1 cellular context compared by ENCODE assay signal in the genomic region with DNA sequence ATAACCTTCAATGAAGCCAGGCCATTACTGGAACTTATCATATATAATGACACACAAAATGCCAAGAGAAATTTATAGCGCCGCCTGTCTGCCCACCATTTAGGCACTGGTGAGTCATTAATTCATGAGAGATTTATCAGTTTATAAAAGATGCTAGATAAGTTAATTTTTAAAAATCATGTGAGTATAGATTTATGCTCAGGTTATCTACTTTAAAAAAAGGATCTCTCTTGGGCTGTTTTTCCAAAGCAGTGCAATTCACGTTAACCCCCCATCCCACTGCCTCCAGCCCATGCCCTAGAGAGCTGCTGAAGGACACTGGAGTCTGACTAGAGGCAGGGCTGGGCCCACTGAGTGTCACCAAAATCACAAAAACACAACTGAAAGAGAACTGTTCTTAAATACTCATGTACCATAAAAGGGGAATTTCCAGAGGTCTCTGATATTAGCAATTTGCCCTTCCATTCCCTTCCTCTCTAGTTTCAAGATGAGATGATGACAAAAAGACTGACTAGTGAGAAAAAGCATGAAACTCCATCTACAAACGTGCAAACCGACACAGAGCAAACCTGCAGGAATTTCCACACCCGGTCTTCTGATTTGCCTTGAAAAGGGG.
TF ChIP-seq lines count a peak whose summit lies in the region.

No MANE protein-coding gene starts in this region.

TF ChIP-seq in SK-N-SH treated with all-trans-retinoic acid at 6 μM for 48 hours, 23 proteins besides CTCF, POLR2A, EP300 and RAD21 (continued from another document):
- no peak for TF ChIP-seq ARNTL (CRISPR knock-in tag; IDR thresholded peaks at IDR 0.05; ENCODE audit: borderline replicate concordance, low read depth)
- TF ChIP-seq SNAI2 (CRISPR knock-in tag; IDR thresholded peaks at IDR 0.05): no peak; the same call in 1 of the 2 replicates
- TF ChIP-seq ESRRG (CRISPR knock-in tag; IDR thresholded peaks at IDR 0.05): 0 out of 2 replicates have a peak, but pooled peaks have one; percentile 33
- TF ChIP-seq TOX (CRISPR knock-in tag; IDR thresholded peaks at IDR 0.05; ENCODE audit: borderline replicate concordance): peak; percentile 87; the same call in 1 of the 2 replicates
- TF ChIP-seq ZNF8 (CRISPR knock-in tag; IDR thresholded peaks at IDR 0.05): no peak
- TF ChIP-seq, protein P1, sequence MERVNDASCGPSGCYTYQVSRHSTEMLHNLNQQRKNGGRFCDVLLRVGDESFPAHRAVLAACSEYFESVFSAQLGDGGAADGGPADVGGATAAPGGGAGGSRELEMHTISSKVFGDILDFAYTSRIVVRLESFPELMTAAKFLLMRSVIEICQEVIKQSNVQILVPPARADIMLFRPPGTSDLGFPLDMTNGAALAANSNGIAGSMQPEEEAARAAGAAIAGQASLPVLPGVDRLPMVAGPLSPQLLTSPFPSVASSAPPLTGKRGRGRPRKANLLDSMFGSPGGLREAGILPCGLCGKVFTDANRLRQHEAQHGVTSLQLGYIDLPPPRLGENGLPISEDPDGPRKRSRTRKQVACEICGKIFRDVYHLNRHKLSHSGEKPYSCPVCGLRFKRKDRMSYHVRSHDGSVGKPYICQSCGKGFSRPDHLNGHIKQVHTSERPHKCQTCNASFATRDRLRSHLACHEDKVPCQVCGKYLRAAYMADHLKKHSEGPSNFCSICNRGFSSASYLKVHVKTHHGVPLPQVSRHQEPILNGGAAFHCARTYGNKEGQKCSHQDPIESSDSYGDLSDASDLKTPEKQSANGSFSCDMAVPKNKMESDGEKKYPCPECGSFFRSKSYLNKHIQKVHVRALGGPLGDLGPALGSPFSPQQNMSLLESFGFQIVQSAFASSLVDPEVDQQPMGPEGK (CRISPR knock-in tag; IDR thresholded peaks at IDR 0.05; ENCODE audit: borderline replicate concordance): peak; percentile 74
- TF ChIP-seq CSDC2 (CRISPR knock-in tag; IDR thresholded peaks at IDR 0.05): no peak
- no peak for TF ChIP-seq ZNF565 (CRISPR knock-in tag; conservative IDR thresholded peaks at IDR 0.05; ENCODE audit: low read depth)
